In genomic region chr1:5296135-5296930, GRCh38 we compare ENCODE assay signal across 19 cellular contexts.
DNase-seq lines count a peak whose midpoint lies in the region; ATAC-seq, FAIRE-seq and TF ChIP-seq lines count a peak whose summit lies in the region.
"Had no signal": no experiment of that assay in that cellular context is flagged by ENCODE, and none has a peak within 500 bp of the region (broad histone marks: within the 10 kb centered on the region; RNA-seq: fewer than 3 reads in every experiment).

No MANE protein-coding gene starts in this region.

- no peak overlapping the region for H3K4me3 ChIP-seq in bronchial epithelial cell (ENCODE audit: low read depth, low read length)
- H3K4me3 ChIP-seq: SJSA1 had no signal

- H3K27ac ChIP-seq in temporal lobe (ENCODE audit: low read depth, low read length): peak overlapping the region; percentile 73
- H3K27ac ChIP-seq: SJSA1 had no signal

- H3K36me3 ChIP-seq in bronchial epithelial cell (ENCODE audit: control insufficient read depth, insufficient read depth, low read length): no peaks in the 10 kb centered on the region
- H3K36me3 ChIP-seq: SJSA1 had no signal

- TF ChIP-seq CTCF in bronchial epithelial cell (IDR thresholded peaks at IDR 0.05; ENCODE audit: insufficient read depth, low read length, severe bottlenecking) (no peak), omental fat pad (IDR thresholded peaks at IDR 0.05) (no peak)

- no peaks in the 10 kb centered on the region for H3K27me3 ChIP-seq in bronchial epithelial cell (ENCODE audit: control insufficient read depth, insufficient read depth, low read length)
- H3K27me3 ChIP-seq: SJSA1 had no signal

- ATAC-seq in GM21529 (IDR thresholded peaks at IDR 0.05; ENCODE audit: unreplicated experiment) (no peak), HG02885 (IDR thresholded peaks at IDR 0.05; ENCODE audit: poor library complexity, unreplicated experiment) (no peak), omental fat pad (ENCODE audit: low FRiP score) (no peak)
- ATAC-seq: Right ventricle myocardium inferior had no signal

- DNase-seq in NCI-H82 (lab: John Stamatoyannopoulos, UW) (peak; percentile 92), bronchial epithelial cell (ENCODE audit: low read depth) (no peak), mesenteric fat pad (ENCODE audit: low spot score) (peak; percentile 60), omental fat pad (ENCODE audit: low spot score) (no peak)
- DNase-seq: CD4-positive, CD25-positive, alpha-beta regulatory T cell; H7; MM.1S; NCI-H1048; NCI-H1436; NCI-H187 treated with DMSO at 0.1 percent for 48 hours; NCI-H2107; NCI-H226; NCI-H774; OCI-M1 had no signal

- FAIRE-seq in bronchial epithelial cell (lab: Jason Lieb, UNC): peak; percentile 40

Comparison
In these comparisons a context has a peak if more than half of its experiments do, and no peak if none do; other contexts are left out.
1. DNase-seq: peak in NCI-H82 (single experiment) and mesenteric fat pad (single experiment); none in bronchial epithelial cell (single experiment) and omental fat pad (single experiment).